ENCODE assay signal across 13 cellular contexts in genomic region chr12:49909826-49910225, GRCh38. TPM values are rescaled to one million over a fixed set of nuclear protein-coding genes. Genes with fewer than 3 reads are reported as not detected.
DNase-seq lines count a peak whose midpoint lies in the region; TF ChIP-seq lines count a peak whose summit lies in the region.
"Had no signal": no experiment of that assay in that cellular context is flagged by ENCODE, and none has a peak within 500 bp of the region (broad histone marks: within the 10 kb centered on the region; RNA-seq: fewer than 3 reads in every experiment).

No MANE protein-coding gene starts in this region.

- no peaks in the 10 kb centered on the region for H3K36me3 ChIP-seq in endodermal cell (ENCODE audit: control insufficient read depth, insufficient read depth, low read length)
- no peaks in the 10 kb centered on the region for H3K36me3 ChIP-seq in neural progenitor cell
- H3K36me3 ChIP-seq in CD4-positive, alpha-beta memory T cell (ENCODE audit: insufficient read depth, low read length), result no peaks in the 10 kb centered on the region

- peaks cover 8% of the 10 kb centered on the region for H3K27me3 ChIP-seq in endodermal cell (ENCODE audit: control insufficient read depth, insufficient read depth, low read length, poor library complexity, severe bottlenecking)
- peaks cover 3% of the 10 kb centered on the region for H3K27me3 ChIP-seq in neural progenitor cell
- no peaks in the 10 kb centered on the region for H3K27me3 ChIP-seq in CD4-positive, alpha-beta memory T cell (ENCODE audit: insufficient read depth, low read length)

- no peak overlapping the region for H3K9ac ChIP-seq in endodermal cell (ENCODE audit: extremely low read depth, low read length, poor library complexity, severe bottlenecking)
- H3K9ac ChIP-seq in neural progenitor cell, result no peak overlapping the region

- peaks cover 32% of the 10 kb centered on the region for H3K4me1 Mint-ChIP-seq in endodermal cell
- H3K4me1 Mint-ChIP-seq in neural progenitor cell, result peaks cover 47% of the 10 kb centered on the region
- peaks cover 0 to 5% (median 0%) of the 10 kb centered on the region in 4 donors for H3K4me1 Mint-ChIP-seq in CD4-positive, alpha-beta memory T cell

- H3K27ac ChIP-seq in endodermal cell (ENCODE audit: low read depth, low read length) (no peak overlapping the region), neural progenitor cell (no peak overlapping the region)
- H3K27ac ChIP-seq in CD4-positive, alpha-beta memory T cell (ENCODE audit: low read depth, low read length), result no peak overlapping the region

- H3K9me3 Mint-ChIP-seq in endodermal cell (no peaks in the 10 kb centered on the region), neural progenitor cell (no peaks in the 10 kb centered on the region)
- H3K9me3 Mint-ChIP-seq in CD4-positive, alpha-beta memory T cell, result peaks cover 0 to 2% (median 0%) of the 10 kb centered on the region in 8 donors

- H3K27ac Mint-ChIP-seq in endodermal cell, result no peak overlapping the region
- peak overlapping the region; percentile 64 for H3K27ac Mint-ChIP-seq in neural progenitor cell
- no peak overlapping the region for H3K27ac Mint-ChIP-seq in CD4-positive, alpha-beta memory T cell

- no peak overlapping the region for H3K4me2 ChIP-seq in neural progenitor cell

- H3K4me3 Mint-ChIP-seq in endodermal cell (no peak overlapping the region), neural progenitor cell (peak overlapping the region; percentile 33)
- no peak overlapping the region for H3K4me3 Mint-ChIP-seq in CD4-positive, alpha-beta memory T cell

- CTCF ChIA-PET in CD4-positive, alpha-beta memory T cell (lab: Charles Lee; ENCODE audit: partially characterized antibody), result interaction anchor here (1.2 kb wide), 1 partner anchor 18 kb away, joined by 3 read pairs; no protein-coding TSS in a partner anchor

- H3K36me3 Mint-ChIP-seq in endodermal cell (ENCODE audit: low read depth) (no peaks in the 10 kb centered on the region), neural progenitor cell (no peaks in the 10 kb centered on the region)
- no peaks in the 10 kb centered on the region for H3K36me3 Mint-ChIP-seq in CD4-positive, alpha-beta memory T cell

- 56 to 65% methylated on average over 10 to 16 of the region's 16 CpGs for WGBS in endodermal cell (ENCODE audit: insufficient coverage in 1 of 2, insufficient read length in 1 of 2), 2 experiments

- TF ChIP-seq CTCF in endodermal cell (conservative IDR thresholded peaks at IDR 0.05) (no peak), neural progenitor cell (IDR thresholded peaks at IDR 0.05) (no peak), GM10266 (IDR thresholded peaks at IDR 0.05; ENCODE audit: control insufficient read depth, insufficient read depth, low read depth, missing control alignments) (no peak)

- H3K9me3 ChIP-seq in endodermal cell (ENCODE audit: control insufficient read depth, low read length) (no peaks in the 10 kb centered on the region), neural progenitor cell (ENCODE audit: low read depth) (no peaks in the 10 kb centered on the region)
- no peaks in the 10 kb centered on the region for H3K9me3 ChIP-seq in CD4-positive, alpha-beta memory T cell (ENCODE audit: control insufficient read depth in 1 of 2, low read length in 2 of 2)

- peaks cover 8% of the 10 kb centered on the region for H3F3A ChIP-seq in neural progenitor cell (ENCODE audit: low read depth)

- H3K4me3 ChIP-seq in endodermal cell (ENCODE audit: low read length) (no peak overlapping the region), neural progenitor cell (no peak overlapping the region)
- no peak overlapping the region for H3K4me3 ChIP-seq in CD4-positive, alpha-beta memory T cell (ENCODE audit: low read length in 2 of 2)

- POLR2A ChIA-PET in CD4-positive, alpha-beta memory T cell (lab: Charles Lee; ENCODE audit: partially characterized antibody), result no interaction called here

- no peaks in the 10 kb centered on the region for H4K20me1 ChIP-seq in neural progenitor cell (ENCODE audit: low read depth)

- intact Hi-C loops in CD4-positive, alpha-beta memory T cell (cut with micrococcal nuclease), result no loop called here

- H3K27me3 Mint-ChIP-seq in endodermal cell (ENCODE audit: insufficient read depth) (peaks cover 19% of the 10 kb centered on the region), neural progenitor cell (ENCODE audit: insufficient read depth, low read depth) (peaks cover 13% of the 10 kb centered on the region)
- H3K27me3 Mint-ChIP-seq in CD4-positive, alpha-beta memory T cell, result peaks cover 0 to 12% of the 10 kb centered on the region in 2 donors

- no peaks in the 10 kb centered on the region for H3K79me2 ChIP-seq in neural progenitor cell (ENCODE audit: low read depth)

- H3K4me1 ChIP-seq in endodermal cell (ENCODE audit: control insufficient read depth, insufficient read depth, low read length) (peaks cover 4% of the 10 kb centered on the region), neural progenitor cell (peaks cover 16% of the 10 kb centered on the region)
- H3K4me1 ChIP-seq in CD4-positive, alpha-beta memory T cell (ENCODE audit: insufficient read depth, low read length), result no peaks in the 10 kb centered on the region

- DNase-seq in ELF-1 (ENCODE audit: low read depth, low spot score) (peak; percentile 74), NCI-H187 (lab: John Stamatoyannopoulos, UW) (peak; percentile 31 to 75), endodermal cell (peak; percentile 94), neural progenitor cell (ENCODE audit: low spot score) (peak; percentile 65), NCI-H345 (lab: John Stamatoyannopoulos, UW) (no peak), GM10266 (ENCODE audit: extremely low spot score) (no peak)
- DNase-seq in activated naive CD4-positive, alpha-beta T cell (lab: John Stamatoyannopoulos, UW), result no peak
- no peak for DNase-seq in CD4-positive, alpha-beta memory T cell
- DNase-seq: effector memory CD4-positive, alpha-beta T cell; stimulated activated CD4-positive, alpha-beta T cell treated with anti-CD3 and anti-CD28 coated beads, Interleukin-2, amount 100 ng/mL, for 48 hours; SW 1271 had no signal

- H2AFZ ChIP-seq in neural progenitor cell (replicated peaks), result no peak overlapping the region

RNA-seq across cellular contexts. Expression of gene FAIM2, which starts 6.1 kb away (rescaled TPM):
- not detected for total RNA-seq in endodermal cell
- 4.4 TPM for polyA plus RNA-seq in endodermal cell (2013, experiment 1 of 2)
- 3.2 TPM for polyA plus RNA-seq in endodermal cell (2013, experiment 2 of 2)
- 0.39 and 1.2 TPM in 2 replicates for total RNA-seq in neural progenitor cell (ENCODE audit: low replicate concordance)
- total RNA-seq in CD4-positive, alpha-beta memory T cell, result under 1 TPM; 0.08 to 0.17 TPM
- polyA plus RNA-seq in CD4-positive, alpha-beta memory T cell, result under 1 TPM in 1 of 2 donors, not detected in 1; 0.59 TPM
- total RNA-seq: lung microvascular endothelial cell had no signal

RNA-seq across cellular contexts. Expression of gene AQP2, which starts 40.7 kb away (rescaled TPM):
- total RNA-seq in endodermal cell (not detected), neural progenitor cell (ENCODE audit: low replicate concordance) (not detected in 2 replicates)
- polyA plus RNA-seq in endodermal cell (2013, experiment 1 of 2), result not detected
- not detected for polyA plus RNA-seq in endodermal cell (2013, experiment 2 of 2)
- total RNA-seq in CD4-positive, alpha-beta memory T cell, result not detected
- polyA plus RNA-seq in CD4-positive, alpha-beta memory T cell, result not detected
- total RNA-seq: lung microvascular endothelial cell, urinary bladder had no signal

RNA-seq across cellular contexts. Expression of gene AQP5, which starts 51.8 kb away (rescaled TPM):
- total RNA-seq in endodermal cell (under 1 TPM; 0.62 to 0.77 TPM), neural progenitor cell (ENCODE audit: low replicate concordance) (0.09 TPM in 1 of 2 replicates, not detected in the other)
- polyA plus RNA-seq in endodermal cell (2013, experiment 1 of 2), result 0.36 TPM
- polyA plus RNA-seq in endodermal cell (2013, experiment 2 of 2), result 0.25 TPM
- total RNA-seq in CD4-positive, alpha-beta memory T cell, result not detected
- not detected for polyA plus RNA-seq in CD4-positive, alpha-beta memory T cell
- total RNA-seq: lung microvascular endothelial cell had no signal

Comparison
In these comparisons a context has a peak if more than half of its experiments do, and no peak if none do; other contexts are left out.
1. DNase-seq: peak in ELF-1 (single experiment), NCI-H187 (2 of 2), endodermal cell (single experiment) and neural progenitor cell (single experiment); none in NCI-H345 (single experiment), activated naive CD4-positive, alpha-beta T cell (0 of 4), GM10266 (single experiment) and CD4-positive, alpha-beta memory T cell (0 of 5).